ENCODE assay signal across 8 cellular contexts in genomic region chr9:98168952-98169488, GRCh38. TPM values are rescaled to one million over a fixed set of nuclear protein-coding genes. Genes with fewer than 3 reads are reported as not detected.
DNase-seq lines count a peak whose midpoint lies in the region; ATAC-seq, FAIRE-seq and TF ChIP-seq lines count a peak whose summit lies in the region.

No MANE protein-coding gene starts in this region.

- ATAC-seq in GM18508 (IDR thresholded peaks at IDR 0.05; ENCODE audit: insufficient read depth, unreplicated experiment) (peak; percentile 91), GM23338 (peak; percentile 62), HG03135 (IDR thresholded peaks at IDR 0.05; ENCODE audit: unreplicated experiment) (no peak)
- ATAC-seq in activated T-cell treated with anti-CD3 and anti-CD28 coated beads, Interleukin-2, amount 50 U/mL, for 4 hours = peak; percentile 71 to 76

- peaks cover 17% of the 10 kb centered on the region; the same call in 1 of the 2 replicates for H4K20me1 ChIP-seq in GM23338 (replicated peaks; ENCODE audit: insufficient read depth)

- H3K4me3 Mint-ChIP-seq in GM23338 = peak overlapping the region; percentile 32; the same call in 2 of the 3 replicates
- no peak overlapping the region for H3K4me3 Mint-ChIP-seq in activated T-cell treated with anti-CD3 and anti-CD28 coated beads, Interleukin-2, amount 50 U/mL, for 4 hours

- intact Hi-C loops in posterior vena cava (cut with DNase I) = no loop called here

- peak; percentile 30 for FAIRE-seq in urothelium cell line (lab: Jason Lieb, UNC)

- peaks cover 6% of the 10 kb centered on the region; the same call in 1 of the 2 replicates for H3F3A ChIP-seq in GM23338 (replicated peaks; ENCODE audit: low read depth)

- peaks cover 33% of the 10 kb centered on the region for H3K4me1 ChIP-seq in GM23338 (ENCODE audit: insufficient read depth)

- no peak overlapping the region for H2AFZ ChIP-seq in GM23338

- peak overlapping the region; percentile 69; the same call in 1 of the 2 replicates for H3K27ac ChIP-seq in GM23338 (ENCODE audit: low read depth)

- no peaks in the 10 kb centered on the region for H3K9me2 ChIP-seq in GM23338 (ENCODE audit: insufficient read depth)

- no peaks in the 10 kb centered on the region for H3K36me3 ChIP-seq in GM23338 (ENCODE audit: insufficient read depth)

- peak; percentile 79 for DNase-seq in GM23338 (ENCODE audit: low spot score)
- peak; percentile 31 for DNase-seq in M059J (ENCODE audit: low read depth)
- DNase-seq in activated T-cell treated with anti-CD3 and anti-CD28 coated beads, Interleukin-2, amount 50 U/mL, for 4 hours = peak; percentile 15
- peak; percentile 72 for DNase-seq in iPS-NIHi11 (ENCODE audit: low spot score)
- DNase-seq in urothelium cell line (ENCODE audit: low spot score) = peak; percentile 91
- DNase-seq in posterior vena cava (ENCODE audit: low spot score) = no peak

- TF ChIP-seq CTCF in GM23338 (conservative IDR thresholded peaks at IDR 0.05; ENCODE audit: low read depth in 2 of 2) = no peak

- H3K9me3 Mint-ChIP-seq in GM23338 = no peaks in the 10 kb centered on the region
- H3K9me3 Mint-ChIP-seq in activated T-cell treated with anti-CD3 and anti-CD28 coated beads, Interleukin-2, amount 50 U/mL, for 4 hours = no peaks in the 10 kb centered on the region

- peak overlapping the region; percentile 30; the same call in 1 of the 2 replicates for H3K4me3 ChIP-seq in GM23338

- H3K27me3 ChIP-seq in GM23338 (ENCODE audit: insufficient read depth) = no peaks in the 10 kb centered on the region

- H3K4me2 ChIP-seq in GM23338 = peak overlapping the region; percentile 73

- H3K4me1 Mint-ChIP-seq in GM23338 = peaks cover 70% of the 10 kb centered on the region
- H3K4me1 Mint-ChIP-seq in activated T-cell treated with anti-CD3 and anti-CD28 coated beads, Interleukin-2, amount 50 U/mL, for 4 hours (ENCODE audit: low read depth) = peaks cover 35% of the 10 kb centered on the region

- H3K79me2 ChIP-seq in GM23338 (replicated peaks; ENCODE audit: insufficient read depth) = peaks cover 24% of the 10 kb centered on the region

- H3K27me3 Mint-ChIP-seq in GM23338 (ENCODE audit: insufficient read depth, low read depth, poor library complexity) = peaks cover 16% of the 10 kb centered on the region
- H3K27me3 Mint-ChIP-seq in activated T-cell treated with anti-CD3 and anti-CD28 coated beads, Interleukin-2, amount 50 U/mL, for 4 hours (ENCODE audit: low read depth) = no peaks in the 10 kb centered on the region

- peak overlapping the region; percentile 71; the same call in 1 of the 2 replicates for H3K27ac Mint-ChIP-seq in GM23338

- no peaks in the 10 kb centered on the region for H3K36me3 Mint-ChIP-seq in GM23338 (ENCODE audit: low read depth)
- H3K36me3 Mint-ChIP-seq in activated T-cell treated with anti-CD3 and anti-CD28 coated beads, Interleukin-2, amount 50 U/mL, for 4 hours (ENCODE audit: insufficient read depth) = no peaks in the 10 kb centered on the region

TF ChIP-seq in GM23338, 12 proteins besides CTCF, POLR2A, EP300 and RAD21:
- TF ChIP-seq EZH2 (IDR thresholded peaks at IDR 0.05; ENCODE audit: low read depth, unreplicated experiment) = no peak
- TF ChIP-seq ZNF331 (CRISPR knock-in tag; IDR thresholded peaks at IDR 0.05; ENCODE audit: low read depth) = no peak

RNA-seq across cellular contexts. Expression of gene CORO2A, which starts 23.4 kb away (rescaled TPM):
- 26.9 and 27.6 TPM in 2 replicates for total RNA-seq in GM23338 (2014; rRNA removed; shearing (Covaris generic))
- 12.9 TPM in 2 replicates for polyA plus RNA-seq in GM23338 (2016; fragmentation: Nextera tagmentation; extraction: Ambion mirVana)
- total RNA-seq in M059J (2014; rRNA removed; shearing (Covaris generic)) = 3.6 and 4.3 TPM in 2 replicates
- total RNA-seq in activated T-cell treated with anti-CD3 and anti-CD28 coated beads, Interleukin-2, amount 50 U/mL, for 4 hours = 1 to 10 TPM; 1.6 to 2.1 (median 1.7) TPM
- 1 to 10 TPM in 1 of 2 donors, under 1 TPM in 1; 0.95 to 1.2 TPM for total RNA-seq in posterior vena cava

RNA-seq across cellular contexts. Expression of gene TRIM14, which starts 50.0 kb away (rescaled TPM):
- 17.4 and 25.3 TPM in 2 replicates for total RNA-seq in GM23338 (2014; rRNA removed; shearing (Covaris generic))
- polyA plus RNA-seq in GM23338 (2016; fragmentation: Nextera tagmentation; extraction: Ambion mirVana) = 14.9 and 17.2 TPM in 2 replicates
- 59.0 and 78.0 TPM in 2 replicates for total RNA-seq in M059J (2014; rRNA removed; shearing (Covaris generic))
- total RNA-seq in activated T-cell treated with anti-CD3 and anti-CD28 coated beads, Interleukin-2, amount 50 U/mL, for 4 hours = 10 to 100 TPM; 30.4 to 40.6 (median 32.5) TPM
- 10 to 100 TPM in 1 of 2 donors, 1 to 10 TPM in 1; 4.9 to 11.8 TPM for total RNA-seq in posterior vena cava
